19 cellular contexts compared by ENCODE assay signal in genomic region chr1:4784761-4785160, GRCh38.
"Had no signal": no experiment of that assay in that cellular context is flagged by ENCODE, and none has a peak within 500 bp of the region (broad histone marks: within the 10 kb centered on the region; RNA-seq: fewer than 3 reads in every experiment).

No MANE protein-coding gene starts in this region.

- H3K4me1 ChIP-seq: lower lobe of right lung, prostate gland, right atrium auricular region, sigmoid colon, stomach, thyroid gland had no signal

- H3K4me3 ChIP-seq: dorsolateral prefrontal cortex, lower lobe of right lung, mucosa of descending colon, prostate gland, right atrium auricular region, sigmoid colon, stomach, thyroid gland had no signal

- DNase-seq: cerebellar nuclear complex; dorsolateral prefrontal cortex; effector CD4-positive, alpha-beta T cell; hypothalamus; left colon; left ventricle myocardium superior; lower lobe of right lung; mucosa of descending colon; naive B cell; sigmoid colon; stimulated activated CD4-positive, alpha-beta T cell treated with anti-CD3 and anti-CD28 coated beads, Interleukin-2, amount 100 ng/mL, for 24 hours; stimulated activated CD4-positive, alpha-beta T cell treated with anti-CD3 and anti-CD28 coated beads, Interleukin-4, amount 100 ng/mL, for 24 hours; stimulated activated naive CD4-positive, alpha-beta T cell treated with Interleukin-2 at 50 U/mL for 16 hours; stomach; thyroid gland had no signal

- H3K27me3 ChIP-seq: dorsolateral prefrontal cortex, right atrium auricular region, thyroid gland had no signal

- ATAC-seq: left colon; left ventricle myocardium superior; lower lobe of right lung; mucosa of descending colon; natural killer cell treated with Interleukin-12 subunit alpha and Interleukin-12 subunit beta and Interleukin-15 and Interleukin-18, amount 100 ng/mL, for 72 hours; stimulated activated effector memory CD8-positive, alpha-beta T cell treated with anti-CD3 and anti-CD28 coated beads, Interleukin-12 subunit alpha, Interleukin-12 subunit beta, amount 100 ng/mL, for 72 hours had no signal

- H3K9me3 ChIP-seq: lower lobe of right lung, mucosa of descending colon, prostate gland, right atrium auricular region, sigmoid colon, stomach, thyroid gland had no signal

- H3K27ac ChIP-seq: dorsolateral prefrontal cortex, lower lobe of right lung, prostate gland, right atrium auricular region, sigmoid colon, stomach, thyroid gland had no signal

- H3K36me3 ChIP-seq: lower lobe of right lung, prostate gland, right atrium auricular region, sigmoid colon, stomach, thyroid gland had no signal
